ENCODE assay signal across 12 cellular contexts in the genomic region with DNA sequence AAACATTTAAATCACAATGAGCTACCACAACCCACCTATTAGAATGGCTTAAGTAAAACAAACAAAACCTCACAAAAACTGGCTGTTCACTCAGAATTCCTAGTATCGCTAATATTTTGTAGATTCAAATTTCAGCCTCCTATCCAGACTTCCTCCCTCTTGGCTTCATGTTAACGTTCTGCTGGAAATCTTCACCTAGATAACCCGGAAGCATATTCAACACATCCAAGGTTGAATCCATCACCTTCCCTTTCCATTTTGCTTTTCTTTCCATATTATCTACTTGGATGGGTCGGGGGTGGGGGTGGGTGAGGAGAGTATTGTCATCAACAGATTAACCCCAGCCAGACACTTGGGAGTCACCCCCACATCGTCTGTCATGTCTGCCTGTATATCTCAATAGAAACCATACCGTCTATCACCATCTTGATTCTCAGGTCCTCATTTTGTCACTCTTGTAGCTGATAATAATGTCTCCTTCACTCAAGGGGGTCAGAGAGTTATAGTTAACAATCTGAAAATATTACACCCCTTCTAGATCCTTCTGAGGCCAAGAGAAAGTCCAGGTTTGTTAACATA. TPM values are rescaled to one million over a fixed set of nuclear protein-coding genes. Genes with fewer than 3 reads are reported as not detected.
A peak's percentile ranks its signal among the peaks of the same experiment; 100 is the strongest.
DNase-seq lines count a peak whose midpoint lies in the region; ATAC-seq and TF ChIP-seq lines count a peak whose summit lies in the region.
"Had no signal": no experiment of that assay in that cellular context is flagged by ENCODE, and none has a peak within 500 bp of the region (broad histone marks: within the 10 kb centered on the region; RNA-seq: fewer than 3 reads in every experiment).

No MANE protein-coding gene starts in this region.

- no peaks in the 10 kb centered on the region for H3K9me3 Mint-ChIP-seq in MCF 10A (ENCODE audit: unreplicated experiment)
- H3K9me3 Mint-ChIP-seq in endothelial cell (ENCODE audit: unreplicated experiment), result no peaks in the 10 kb centered on the region
- no peaks in the 10 kb centered on the region for H3K9me3 Mint-ChIP-seq in type B pancreatic cell

- H3K4me3 ChIP-seq in breast epithelium (no peak overlapping the region), SK-N-MC (peak overlapping the region; percentile 91)

- H3K27me3 ChIP-seq in breast epithelium, result no peaks in the 10 kb centered on the region
- H3K27me3 ChIP-seq: BE2C had no signal

- TF ChIP-seq CTCF in MCF 10A (IDR thresholded peaks at IDR 0.05; ENCODE audit: unreplicated experiment), result no peak
- TF ChIP-seq CTCF in breast epithelium (IDR thresholded peaks at IDR 0.05), result no peak
- TF ChIP-seq CTCF in endothelial cell (IDR thresholded peaks at IDR 0.05; ENCODE audit: unreplicated experiment), result no peak
- no peak for TF ChIP-seq CTCF in type B pancreatic cell (conservative IDR thresholded peaks at IDR 0.05)

- CTCF ChIA-PET in MCF 10A (lab: Yijun Ruan, JAX), result interaction anchor here (0.5 to 2.7 kb wide), 5 partner anchors 10 to 1353 kb away, joined by 3 to 7 read pairs (median 3); no protein-coding TSS in a partner anchor

- DNase-seq in MCF 10A (ENCODE audit: unreplicated experiment), result no peak
- no peak for DNase-seq in breast epithelium (ENCODE audit: low spot score in 2 of 2)
- no peak for DNase-seq in SK-N-MC (ENCODE audit: low read depth, low spot score)
- DNase-seq in endothelial cell (ENCODE audit: low spot score), result no peak
- DNase-seq in type B pancreatic cell (ENCODE audit: extremely low spot score, unreplicated experiment), result no peak
- no peak for DNase-seq in NK-92 treated with Interleukin-12 subunit alpha and Interleukin-12 subunit beta, amount 100 ng/mL, for 24 hours (lab: John Stamatoyannopoulos, UW)
- no peak for DNase-seq in D341Med (ENCODE audit: low spot score)
- DNase-seq: BE2C, cerebellar nuclear complex had no signal

- H3K9me3 ChIP-seq in breast epithelium, result no peaks in the 10 kb centered on the region
- no peaks in the 10 kb centered on the region for H3K9me3 ChIP-seq in SK-N-MC (ENCODE audit: low read depth, low read length)
- H3K9me3 ChIP-seq: BE2C, HAP-1 had no signal

- H3K4me1 Mint-ChIP-seq in MCF 10A (ENCODE audit: insufficient read depth, unreplicated experiment) (peaks cover 14% of the 10 kb centered on the region), endothelial cell (ENCODE audit: unreplicated experiment) (peaks cover 34% of the 10 kb centered on the region), type B pancreatic cell (ENCODE audit: unreplicated experiment) (peaks cover 16% of the 10 kb centered on the region)

- no peak for ATAC-seq in GM18519 (IDR thresholded peaks at IDR 0.05; ENCODE audit: low FRiP score, unreplicated experiment)
- ATAC-seq: Panc1 had no signal

- H3K4me3 Mint-ChIP-seq in MCF 10A (ENCODE audit: unreplicated experiment) (peak overlapping the region; percentile 9), endothelial cell (ENCODE audit: unreplicated experiment) (peak overlapping the region; percentile 39), type B pancreatic cell (peak overlapping the region; percentile 70)

- H3K9ac ChIP-seq in SK-N-MC (ENCODE audit: insufficient read length), result peak overlapping the region; percentile 95

- TF ChIP-seq POLR2A in breast epithelium (IDR thresholded peaks at IDR 0.05), result no peak

- POLR2A ChIA-PET in MCF 10A (lab: Yijun Ruan, JAX), result interaction anchor here (0.9 to 4.3 kb wide), 5 partner anchors 13 to 210 kb away, joined by 3 to 34 read pairs (median 18); partner anchors contain the start of genes S1PR1 and SLC30A7

- H3K4me1 ChIP-seq in breast epithelium, result no peaks in the 10 kb centered on the region

- no peaks in the 10 kb centered on the region for H3K36me3 ChIP-seq in breast epithelium
- peaks cover 43% of the 10 kb centered on the region for H3K36me3 ChIP-seq in SK-N-MC (ENCODE audit: insufficient read depth, low read length)

- H3K27me3 Mint-ChIP-seq in MCF 10A (ENCODE audit: insufficient read depth, unreplicated experiment), result no peaks in the 10 kb centered on the region
- H3K27me3 Mint-ChIP-seq in endothelial cell (ENCODE audit: unreplicated experiment), result no peaks in the 10 kb centered on the region
- H3K27me3 Mint-ChIP-seq in type B pancreatic cell, result no peaks in the 10 kb centered on the region

- intact Hi-C loops in MCF 10A (cut with micrococcal nuclease) (loop anchor here (2.0 to 10.0 kb wide), 4 partner anchors 24 to 328 kb away; no protein-coding TSS in a partner anchor), breast epithelium (cut with DNase I; ENCODE audit: low total_unique reads) (no loop called here)

- H3K27ac Mint-ChIP-seq in MCF 10A (ENCODE audit: low read depth, unreplicated experiment) (peak overlapping the region; percentile 34), endothelial cell (ENCODE audit: unreplicated experiment) (peak overlapping the region; percentile 11), type B pancreatic cell (peak overlapping the region; percentile 10)

- BruUV-seq in MCF 10A (replicated peaks; lab: Mats Ljungman, UMichigan), result no TSS peak

- H3K36me3 Mint-ChIP-seq in MCF 10A (ENCODE audit: insufficient read depth, unreplicated experiment) (peaks cover 17% of the 10 kb centered on the region), endothelial cell (ENCODE audit: low read depth, unreplicated experiment) (no peaks in the 10 kb centered on the region), type B pancreatic cell (peaks cover 12% of the 10 kb centered on the region)

- H3K27ac ChIP-seq in breast epithelium (no peak overlapping the region), SK-N-MC (no peak overlapping the region)

RNA-seq across cellular contexts. Expression of gene DPH5, which starts 1.7 kb away (rescaled TPM):
- total RNA-seq in MCF 10A (2022), result 63.5 and 76.8 TPM in 2 replicates
- total RNA-seq in breast epithelium, result 10 to 100 TPM; 19.2 to 26.1 (median 25.9) TPM
- total RNA-seq in endothelial cell (ENCODE audit: unreplicated experiment), result 42.2 TPM
- total RNA-seq in type B pancreatic cell (ENCODE audit: low replicate concordance), result 37.7 and 62.0 TPM in 2 replicates

Comparison
In these comparisons a context has a peak if more than half of its experiments do, and no peak if none do; other contexts are left out.
1. H3K4me3 Mint-ChIP-seq: peak in every context shown above with its lines; median percentile 70 in type B pancreatic cell; 39 in endothelial cell; 9 in MCF 10A.